18 cellular contexts compared by ENCODE assay signal in the genomic region with DNA sequence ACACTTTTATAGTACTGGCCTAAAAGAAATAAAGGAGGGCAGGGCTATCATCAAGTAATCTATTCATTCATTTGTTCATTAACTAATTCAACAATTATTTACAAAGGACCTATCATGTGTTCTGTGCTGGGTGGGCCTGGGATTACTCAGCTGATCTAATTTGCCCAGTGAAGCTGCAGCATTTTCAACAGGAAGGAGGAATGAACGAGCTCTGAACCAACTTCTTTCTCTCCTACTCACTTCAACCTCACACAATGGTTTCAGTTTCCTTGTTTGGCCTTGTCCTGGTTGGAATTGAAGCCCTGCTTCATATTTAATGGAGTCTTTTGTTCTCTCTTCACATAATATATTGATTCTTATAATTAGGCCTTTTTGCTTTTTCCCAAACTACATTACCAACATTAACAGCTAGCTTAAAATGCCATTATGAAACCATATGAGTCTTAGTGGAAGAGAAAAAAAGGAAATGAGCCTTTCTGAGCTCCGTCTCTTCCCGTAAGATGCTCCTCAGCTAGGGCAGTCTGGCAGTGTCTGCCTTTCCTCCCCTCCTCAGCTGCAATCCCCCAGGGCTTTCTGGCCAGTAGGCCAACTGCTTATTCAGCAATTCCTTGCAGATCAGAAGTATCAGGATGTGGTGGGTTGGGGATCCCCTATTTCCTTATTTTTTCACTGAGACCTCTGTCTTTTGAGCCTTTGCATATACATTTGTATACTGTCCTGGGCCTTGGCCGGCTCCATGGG.
A peak's percentile ranks its signal among the peaks of the same experiment; 100 is the strongest.
DNase-seq lines count a peak whose midpoint lies in the region; ATAC-seq, FAIRE-seq and TF ChIP-seq lines count a peak whose summit lies in the region.
"Had no signal": no experiment of that assay in that cellular context is flagged by ENCODE, and none has a peak within 500 bp of the region (broad histone marks: within the 10 kb centered on the region; RNA-seq: fewer than 3 reads in every experiment).

No MANE protein-coding gene starts in this region.

- POLR2A ChIA-PET in HepG2 (lab: Yijun Ruan, JAX) = no interaction called here

- H3K4me1 ChIP-seq in HepG2 (ENCODE audit: insufficient read depth, low read length) = no peaks in the 10 kb centered on the region

- no peak for TF ChIP-seq RAD21 in HepG2 (CRISPR knock-in tag; IDR thresholded peaks at IDR 0.05)

- 25% methylated on average over 4 of the region's 4 CpGs for WGBS in HepG2 (ENCODE audit: low lambda C conversion rate)

- H3K27me3 ChIP-seq in HepG2 (ENCODE audit: control insufficient read depth in 1 of 2, insufficient read depth in 2 of 2, low read length in 2 of 2) = 0 out of 5 replicates have a peak, but pooled peaks cover 0 to 5% of the 10 kb centered on the region in 2 experiments

- H2AFZ ChIP-seq in HepG2 (ENCODE audit: low read length) = no peak overlapping the region

- no peak overlapping the region for H3K9ac ChIP-seq in HepG2 (ENCODE audit: insufficient read depth, low read depth, low read length)

- no TSS peak for BruUV-seq in HepG2 (replicated peaks; lab: Mats Ljungman, UMichigan)

- TF ChIP-seq CTCF in HepG2 (CRISPR knock-in tag; IDR thresholded peaks at IDR 0.05) = no peak
- TF ChIP-seq CTCF in GM13977 (IDR thresholded peaks at IDR 0.05; ENCODE audit: extremely low read depth, insufficient read depth, missing control alignments) = no peak

- H3K9me3 ChIP-seq in HepG2 (ENCODE audit: low read length) = no peaks in the 10 kb centered on the region

- no peak overlapping the region for H3K27ac ChIP-seq in HepG2 (ENCODE audit: extremely low read length, insufficient read depth, low read length)
- H3K27ac ChIP-seq: SK-N-MC had no signal

- in situ Hi-C loops in HepG2 (cut with HindIII; ENCODE audit: extremely low pct_ligation_motif_present, low pct_unique_long_range_greater_than_20kb) (no loop called here), GM13977 (cut with MboI; ENCODE audit: low pct_unique_long_range_greater_than_20kb, low sequenced_read_pairs, unreplicated experiment) (no loop called here)

- no peaks in the 10 kb centered on the region for H3K36me3 ChIP-seq in HepG2 (replicated peaks in 1 of 2; ENCODE audit: control insufficient read depth in 1 of 2, insufficient read depth in 2 of 2, low read length in 2 of 2)

- H4K20me1 ChIP-seq in HepG2 (ENCODE audit: insufficient read depth, low read length) = no peaks in the 10 kb centered on the region

- CTCF ChIA-PET in HepG2 (lab: Yijun Ruan, JAX; ENCODE audit: low intra/inter-chr PET ratio, low total read pairs) = no interaction called here

- TF ChIP-seq EP300 in HepG2 (IDR thresholded peaks at IDR 0.05; ENCODE audit: low read depth in 2 of 2, low read length in 2 of 2) (no peak), HepG2 (CRISPR knock-in tag; IDR thresholded peaks at IDR 0.05; ENCODE audit: borderline replicate concordance) (no peak)

- H3K4me2 ChIP-seq in HepG2 (ENCODE audit: low read depth, low read length) = no peak overlapping the region

- H3K4me3 ChIP-seq in HepG2 (replicated peaks in 1 of 3; ENCODE audit: insufficient read depth in 1 of 3, low read depth in 2 of 3, low read length in 3 of 3) = no peak overlapping the region
- H3K4me3 ChIP-seq: SK-N-MC had no signal

- ATAC-seq in GM19452 (IDR thresholded peaks at IDR 0.05; ENCODE audit: unreplicated experiment) (peak; percentile 63), HepG2 (no peak)
- ATAC-seq: T-cell had no signal

- intact Hi-C loops in HepG2 (cut with micrococcal nuclease; ENCODE audit: unreplicated experiment) = no loop called here

- FAIRE-seq in HepG2 (lab: Jason Lieb, UNC) = no peak
- FAIRE-seq: A204.1, G401.6 had no signal

- DNase-seq in Ammon's horn (ENCODE audit: low spot score) (peak; percentile 35), MV-4-11 (lab: John Stamatoyannopoulos, UW) (peak; percentile 87), HepG2 (ENCODE audit: low spot score) (no peak), DMS 273 (lab: John Stamatoyannopoulos, UW; ENCODE audit: unreplicated experiment) (no peak), GM13977 (ENCODE audit: low spot score) (no peak), NCI-H2081 (lab: John Stamatoyannopoulos, UW) (no peak)
- DNase-seq in activated naive CD4-positive, alpha-beta T cell treated with Interleukin-2 at 50 U/mL for 16 hours = no peak
- DNase-seq: CD4-positive, CD25-positive, alpha-beta regulatory T cell; DMS79; HCEC 1CT; NCI-H1092 treated with DMSO at 0.1 percent for 48 hours; NCI-H187 treated with DMSO at 0.1 percent for 48 hours; NCI-H510A; T-cell had no signal

- TF ChIP-seq POLR2A in HepG2 (IDR thresholded peaks at IDR 0.05; ENCODE audit: insufficient read depth in 1 of 2, low read depth in 2 of 2, low read length in 2 of 2) = no peak

- no peaks in the 10 kb centered on the region for H3K79me2 ChIP-seq in HepG2 (ENCODE audit: insufficient read depth, low read length)

TF ChIP-seq in HepG2, 621 proteins besides CTCF, POLR2A, EP300 and RAD21:
- TF ChIP-seq ZNF530 (CRISPR knock-in tag; IDR thresholded peaks at IDR 0.05; ENCODE audit: low read depth) (no peak), BORCS8-MEF2B (CRISPR knock-in tag; IDR thresholded peaks at IDR 0.05) (no peak), RXRB (CRISPR knock-in tag; IDR thresholded peaks at IDR 0.05; ENCODE audit: borderline replicate concordance) (no peak), ZBTB42 (CRISPR knock-in tag; IDR thresholded peaks at IDR 0.05) (no peak), FOXK1 (CRISPR knock-in tag; IDR thresholded peaks at IDR 0.05; ENCODE audit: borderline replicate concordance, low read depth) (no peak), ZNF354B (CRISPR knock-in tag; IDR thresholded peaks at IDR 0.05) (no peak), MAFF (IDR thresholded peaks at IDR 0.05; ENCODE audit: low read depth, low read length) (0 out of 2 replicates have a peak, but pooled peaks have one; percentile 36), MAFK (conservative IDR thresholded peaks at IDR 0.05 in 1 of 2, IDR thresholded peaks at IDR 0.05 in 1 of 2; ENCODE audit: low read length in 2 of 2) (peak; percentile 51 to 68; a peak in 3 of 4 replicates)

Comparison
In these comparisons a context has a peak if more than half of its experiments do, and no peak if none do; other contexts are left out.
1. DNase-seq: peak in Ammon's horn (single experiment) and MV-4-11 (single experiment); none in HepG2 (single experiment), DMS 273 (single experiment), activated naive CD4-positive, alpha-beta T cell treated with Interleukin-2 at 50 U/mL for 16 hours (single experiment), GM13977 (single experiment) and NCI-H2081 (0 of 2).